ENCODE assay signal across 14 cellular contexts in genomic region chr14:105844047-105844630, GRCh38.
"Had no signal": no experiment of that assay in that cellular context is flagged by ENCODE, and none has a peak within 500 bp of the region (broad histone marks: within the 10 kb centered on the region; RNA-seq: fewer than 3 reads in every experiment).

No MANE protein-coding gene starts in this region.

- ATAC-seq: activated T-helper 17 cell treated with anti-CD3 and anti-CD28 coated beads, Interleukin-2, amount 50 U/mL, for 72 hours; psoas muscle had no signal

- H3K4me3 ChIP-seq: cardiac muscle cell, psoas muscle, SJSA1 had no signal

- H3K4me1 ChIP-seq: psoas muscle, SJSA1 had no signal

- H3K27me3 Mint-ChIP-seq: dendritic cell treated with granulocyte-macrophage colony-stimulating factor and Interleukin-4, amounts not matched to agents 40 ng/mL and 50 ng/mL, for 4 days; memory B cell had no signal

- H3K27ac Mint-ChIP-seq: activated naive CD4-positive, alpha-beta T cell treated with anti-CD3 and anti-CD28 coated beads for 36 hours; dendritic cell treated with granulocyte-macrophage colony-stimulating factor and Interleukin-4, amounts not matched to agents 40 ng/mL and 50 ng/mL, for 4 days; nephron progenitor cell had no signal

- H3K4me1 Mint-ChIP-seq: activated T-helper 17 cell treated with anti-CD3 and anti-CD28 coated beads, Interleukin-2, amount 50 U/mL, for 72 hours; nephron progenitor cell had no signal

- DNase-seq: activated CD4-positive, CD25-positive, alpha-beta regulatory T cell treated with anti-CD3 and anti-CD28 coated beads, Interleukin-2, amount 50 U/mL, for 72 hours; activated naive CD4-positive, alpha-beta T cell treated with anti-CD3 and anti-CD28 coated beads for 36 hours; activated T-cell treated with anti-CD3 and anti-CD28 coated beads for 4 hours; erythroblast; hippocampal formation; kidney glomerular epithelial cell; nephron progenitor cell; psoas muscle; stimulated activated CD4-positive, alpha-beta T cell treated with anti-CD3 and anti-CD28 coated beads, Interleukin-2, amount 100 ng/mL, for 48 hours had no signal

- H3K36me3 ChIP-seq: cardiac muscle cell, SJSA1 had no signal

- H3K9me3 Mint-ChIP-seq: activated naive CD4-positive, alpha-beta T cell treated with anti-CD3 and anti-CD28 coated beads for 36 hours; activated T-helper 17 cell treated with anti-CD3 and anti-CD28 coated beads, Interleukin-2, amount 50 U/mL, for 72 hours; dendritic cell treated with granulocyte-macrophage colony-stimulating factor and Interleukin-4, amounts not matched to agents 40 ng/mL and 50 ng/mL, for 4 days; memory B cell had no signal

- H3K27me3 ChIP-seq: cardiac muscle cell, SJSA1 had no signal

- H3K9me3 ChIP-seq: psoas muscle, SJSA1 had no signal

- H3K27ac ChIP-seq: cardiac muscle cell, psoas muscle, SJSA1 had no signal

- H3K4me3 Mint-ChIP-seq: activated naive CD4-positive, alpha-beta T cell treated with anti-CD3 and anti-CD28 coated beads for 36 hours; activated T-helper 17 cell treated with anti-CD3 and anti-CD28 coated beads, Interleukin-2, amount 50 U/mL, for 72 hours; dendritic cell treated with granulocyte-macrophage colony-stimulating factor and Interleukin-4, amounts not matched to agents 40 ng/mL and 50 ng/mL, for 4 days; memory B cell; nephron progenitor cell had no signal
